In the genomic region with DNA sequence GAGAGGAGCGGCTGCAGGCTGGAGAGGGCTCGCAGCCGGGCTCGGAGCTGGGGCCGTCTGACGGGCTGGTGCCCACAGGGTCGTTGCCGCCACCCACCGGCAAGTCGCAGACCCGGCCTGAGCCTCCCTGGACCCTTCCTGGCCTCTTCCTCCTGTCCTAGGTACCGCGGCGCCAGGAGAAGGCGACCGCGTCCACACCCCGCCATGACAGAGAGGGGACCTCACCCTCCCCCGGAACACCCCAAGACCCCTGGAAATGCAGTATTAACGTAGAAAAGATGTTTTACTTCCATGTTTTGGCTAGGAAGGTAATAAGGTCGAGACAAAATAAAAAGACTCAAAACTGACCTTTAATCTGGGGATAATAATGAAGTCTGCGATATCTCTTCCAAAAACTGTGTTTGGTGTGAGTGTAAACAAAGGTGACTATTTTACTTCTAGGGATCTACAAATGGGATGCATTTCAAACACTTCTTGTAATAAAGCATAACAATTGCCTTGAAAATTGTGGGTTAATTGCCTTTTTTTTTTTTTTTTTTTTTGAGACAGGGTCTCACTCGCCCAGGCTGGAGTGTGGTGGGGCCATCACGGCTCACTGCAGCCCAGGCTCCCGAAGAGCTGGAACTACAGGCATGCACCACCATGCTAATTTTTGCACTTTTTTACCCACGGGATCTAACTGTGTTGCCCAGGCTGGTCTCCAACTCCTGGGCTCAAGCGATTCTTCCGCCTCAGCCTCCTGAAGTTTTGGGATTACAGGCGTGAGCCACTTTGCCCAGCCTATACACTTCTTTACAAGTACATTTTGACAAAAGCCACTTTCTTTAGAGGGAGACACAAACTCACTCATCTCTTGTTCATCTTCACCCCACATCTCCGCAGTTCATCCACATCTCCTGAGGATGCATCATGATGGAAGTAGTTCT, we compare ENCODE assay signal across 1 cellular context.
TF ChIP-seq lines count a peak whose summit lies in the region.

No MANE protein-coding gene starts in this region.

TF ChIP-seq in GM12878, 131 proteins besides CTCF, POLR2A, EP300 and RAD21:
- 0 out of 2 replicates have a peak, but pooled peaks have one; percentile 8 for TF ChIP-seq YY1 (IDR thresholded peaks at IDR 0.05; ENCODE audit: low read depth, low read length)
- no peak for TF ChIP-seq SPI1 (IDR thresholded peaks at IDR 0.05; ENCODE audit: borderline replicate concordance, insufficient read depth, low read depth, low read length)
- TF ChIP-seq PAX5 (IDR thresholded peaks at IDR 0.05; ENCODE audit: borderline replicate concordance, low read depth, low read length) = 0 out of 2 replicates have a peak, but pooled peaks have one; percentile 1
- TF ChIP-seq, protein P1, sequence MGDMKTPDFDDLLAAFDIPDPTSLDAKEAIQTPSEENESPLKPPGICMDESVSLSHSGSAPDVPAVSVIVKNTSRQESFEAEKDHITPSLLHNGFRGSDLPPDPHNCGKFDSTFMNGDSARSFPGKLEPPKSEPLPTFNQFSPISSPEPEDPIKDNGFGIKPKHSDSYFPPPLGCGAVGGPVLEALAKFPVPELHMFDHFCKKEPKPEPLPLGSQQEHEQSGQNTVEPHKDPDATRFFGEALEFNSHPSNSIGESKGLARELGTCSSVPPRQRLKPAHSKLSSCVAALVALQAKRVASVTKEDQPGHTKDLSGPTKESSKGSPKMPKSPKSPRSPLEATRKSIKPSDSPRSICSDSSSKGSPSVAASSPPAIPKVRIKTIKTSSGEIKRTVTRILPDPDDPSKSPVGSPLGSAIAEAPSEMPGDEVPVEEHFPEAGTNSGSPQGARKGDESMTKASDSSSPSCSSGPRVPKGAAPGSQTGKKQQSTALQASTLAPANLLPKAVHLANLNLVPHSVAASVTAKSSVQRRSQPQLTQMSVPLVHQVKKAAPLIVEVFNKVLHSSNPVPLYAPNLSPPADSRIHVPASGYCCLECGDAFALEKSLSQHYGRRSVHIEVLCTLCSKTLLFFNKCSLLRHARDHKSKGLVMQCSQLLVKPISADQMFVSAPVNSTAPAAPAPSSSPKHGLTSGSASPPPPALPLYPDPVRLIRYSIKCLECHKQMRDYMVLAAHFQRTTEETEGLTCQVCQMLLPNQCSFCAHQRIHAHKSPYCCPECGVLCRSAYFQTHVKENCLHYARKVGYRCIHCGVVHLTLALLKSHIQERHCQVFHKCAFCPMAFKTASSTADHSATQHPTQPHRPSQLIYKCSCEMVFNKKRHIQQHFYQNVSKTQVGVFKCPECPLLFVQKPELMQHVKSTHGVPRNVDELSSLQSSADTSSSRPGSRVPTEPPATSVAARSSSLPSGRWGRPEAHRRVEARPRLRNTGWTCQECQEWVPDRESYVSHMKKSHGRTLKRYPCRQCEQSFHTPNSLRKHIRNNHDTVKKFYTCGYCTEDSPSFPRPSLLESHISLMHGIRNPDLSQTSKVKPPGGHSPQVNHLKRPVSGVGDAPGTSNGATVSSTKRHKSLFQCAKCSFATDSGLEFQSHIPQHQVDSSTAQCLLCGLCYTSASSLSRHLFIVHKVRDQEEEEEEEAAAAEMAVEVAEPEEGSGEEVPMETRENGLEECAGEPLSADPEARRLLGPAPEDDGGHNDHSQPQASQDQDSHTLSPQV (IDR thresholded peaks at IDR 0.05) = no peak
- no peak for TF ChIP-seq MTA3 (IDR thresholded peaks at IDR 0.05; ENCODE audit: borderline replicate concordance, low read length)
- 0 out of 2 replicates have a peak, but pooled peaks have one; percentile 15 for TF ChIP-seq EED (IDR thresholded peaks at IDR 0.05; ENCODE audit: low read depth)
- TF ChIP-seq BCL11A (IDR thresholded peaks at IDR 0.05; ENCODE audit: low read depth, low read length) = no peak
- peak; percentile 57 for TF ChIP-seq LARP7 (IDR thresholded peaks at IDR 0.05)
